In the genomic region with DNA sequence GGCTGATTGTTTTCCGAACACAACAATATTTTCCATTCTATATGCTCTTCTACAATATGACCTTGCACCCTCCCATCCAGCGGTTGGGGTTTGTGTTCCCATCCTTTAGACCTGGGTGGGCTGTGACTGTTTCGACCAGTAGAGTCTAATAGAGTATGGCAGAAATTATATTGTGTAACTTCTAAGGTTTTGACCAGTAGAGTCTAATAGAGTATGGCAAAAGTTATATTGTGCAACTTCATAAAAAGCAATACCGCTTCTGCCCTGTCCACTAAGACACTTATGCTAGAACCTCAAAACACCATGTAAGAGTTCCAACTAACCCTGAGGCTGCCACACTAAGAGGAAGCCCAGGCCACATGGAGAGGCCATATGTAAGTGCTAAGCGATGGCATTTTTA, we compare ENCODE assay signal across 20 cellular contexts.
"Had no signal": no experiment of that assay in that cellular context is flagged by ENCODE, and none has a peak within 500 bp of the region (broad histone marks: within the 10 kb centered on the region; RNA-seq: fewer than 3 reads in every experiment).

No MANE protein-coding gene starts in this region.

- H3K4me1 ChIP-seq: gastrocnemius medialis, left lung, lower lobe of right lung had no signal

- DNase-seq: dermis blood vessel endothelial cell; dorsolateral prefrontal cortex; effector CD4-positive, alpha-beta T cell; effector memory CD4-positive, alpha-beta T cell; esophagus squamous epithelium; foreskin melanocyte; gastrocnemius medialis; glutamatergic neuron; head of caudate nucleus; heart right ventricle; hippocampal formation; left cardiac atrium; left lung; left ventricle myocardium superior; lower lobe of right lung; midbrain had no signal

- H3K9me3 ChIP-seq: esophagus squamous epithelium, gastrocnemius medialis, left lung, lower lobe of right lung had no signal

- H3K36me3 ChIP-seq: esophagus squamous epithelium, gastrocnemius medialis, heart right ventricle, left lung, lower lobe of right lung had no signal

- FAIRE-seq: colon, endothelial cell of umbilical vein, islet of Langerhans had no signal

- H3K27ac ChIP-seq: coronary artery, dorsolateral prefrontal cortex, esophagus squamous epithelium, gastrocnemius medialis, heart right ventricle, left lung, lower lobe of right lung had no signal

- H3K4me3 ChIP-seq: coronary artery, dorsolateral prefrontal cortex, esophagus squamous epithelium, gastrocnemius medialis, heart right ventricle, left lung, lower lobe of right lung had no signal

- H3K27me3 ChIP-seq: esophagus squamous epithelium, gastrocnemius medialis, left lung had no signal

- ATAC-seq: gastrocnemius medialis, heart right ventricle, left cardiac atrium, left lung, left ventricle myocardium superior, lower lobe of right lung had no signal
